Comparison of ENCODE assay signal across 16 cellular contexts in the genomic region with DNA sequence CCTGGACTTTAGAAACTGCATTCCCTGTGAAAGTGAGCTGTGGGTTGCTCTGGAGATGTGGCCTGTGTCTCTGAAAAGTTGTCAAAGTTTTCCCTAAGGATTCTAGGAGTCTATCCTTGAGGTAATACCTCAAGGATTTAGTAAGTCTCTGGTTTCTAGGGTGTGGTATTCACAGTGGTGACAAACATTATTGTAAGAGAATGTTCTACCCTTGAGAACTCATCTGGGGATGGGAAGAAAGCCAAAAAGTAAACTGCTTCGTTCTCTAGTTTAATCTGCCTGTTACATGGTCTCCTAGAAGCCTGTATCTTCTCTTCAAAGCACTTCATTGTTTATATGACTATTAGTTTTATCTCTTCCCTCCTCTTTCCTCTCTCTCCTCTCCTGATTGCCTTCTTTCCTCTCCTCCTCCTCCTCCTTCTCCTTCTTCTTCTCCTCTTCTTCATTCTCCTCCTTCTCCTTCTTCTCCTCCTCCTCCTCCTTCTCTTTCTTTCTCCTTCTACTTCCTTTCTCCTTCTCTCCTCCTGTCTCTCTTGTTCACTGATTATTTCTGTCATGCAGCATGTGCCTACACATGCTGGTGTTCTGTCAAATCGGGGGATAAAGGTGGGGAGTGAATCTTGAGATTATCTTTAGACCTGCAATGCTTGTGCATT.
DNase-seq lines count a peak whose midpoint lies in the region; ATAC-seq and TF ChIP-seq lines count a peak whose summit lies in the region.
"Had no signal": no experiment of that assay in that cellular context is flagged by ENCODE, and none has a peak within 500 bp of the region (broad histone marks: within the 10 kb centered on the region; RNA-seq: fewer than 3 reads in every experiment).

No MANE protein-coding gene starts in this region.

- H3K27ac ChIP-seq in ascending aorta: peak overlapping the region; percentile 44 to 48

- H3K4me3 ChIP-seq in ascending aorta: no peak overlapping the region
- no peak overlapping the region for H3K4me3 ChIP-seq in fibroblast of the aortic adventitia (ENCODE audit: low read depth, low read length)
- H3K4me3 ChIP-seq: HAP-1 had no signal

- intact Hi-C loops in ascending aorta (cut with DNase I): no loop called here

- H3K4me1 Mint-ChIP-seq in glutamatergic neuron (ENCODE audit: low read depth, unreplicated experiment): no peaks in the 10 kb centered on the region

- DNase-seq in GM03348 (ENCODE audit: low spot score) (peak; percentile 25), ascending aorta (ENCODE audit: low spot score in 2 of 2) (no peak), fibroblast of the aortic adventitia (ENCODE audit: low read depth) (peak; percentile 76), renal cortical epithelial cell (ENCODE audit: low read depth) (peak; percentile 74), glutamatergic neuron (no peak)
- DNase-seq: activated naive CD4-positive, alpha-beta T cell treated with anti-CD3 and anti-CD28 coated beads for 36 hours; BE2C; cortex of kidney; NCI-H1436; NCI-H524 treated with DMSO at 0.1 percent for 48 hours; SHP77; stimulated activated CD4-positive, alpha-beta T cell treated with anti-CD3 and anti-CD28 coated beads, Interleukin-1b, Interleukin-23, amount 100 ng/mL, for 48 hours had no signal

- H3K36me3 ChIP-seq in ascending aorta: no peaks in the 10 kb centered on the region
- H3K36me3 ChIP-seq: BE2C, HAP-1 had no signal

- H3K27me3 ChIP-seq in ascending aorta: no peaks in the 10 kb centered on the region
- H3K27me3 ChIP-seq: BE2C had no signal

- no peaks in the 10 kb centered on the region for H3K27me3 Mint-ChIP-seq in glutamatergic neuron (ENCODE audit: unreplicated experiment)

- H3K27ac Mint-ChIP-seq in glutamatergic neuron (ENCODE audit: unreplicated experiment): no peak overlapping the region
- H3K27ac Mint-ChIP-seq: activated naive CD4-positive, alpha-beta T cell treated with anti-CD3 and anti-CD28 coated beads for 36 hours had no signal

- H3K4me1 ChIP-seq in ascending aorta: peaks cover 0 to 3% of the 10 kb centered on the region in 2 donors
- H3K4me1 ChIP-seq: BE2C, HAP-1 had no signal

- H3K9me3 Mint-ChIP-seq in glutamatergic neuron (ENCODE audit: unreplicated experiment): peaks cover 3% of the 10 kb centered on the region
- H3K9me3 Mint-ChIP-seq: activated naive CD4-positive, alpha-beta T cell treated with anti-CD3 and anti-CD28 coated beads for 36 hours had no signal

- H3K4me3 Mint-ChIP-seq in glutamatergic neuron (ENCODE audit: unreplicated experiment): no peak overlapping the region
- H3K4me3 Mint-ChIP-seq: activated naive CD4-positive, alpha-beta T cell treated with anti-CD3 and anti-CD28 coated beads for 36 hours had no signal

- ATAC-seq in HG03520 (IDR thresholded peaks at IDR 0.05; ENCODE audit: unreplicated experiment) (no peak), HG03565 (IDR thresholded peaks at IDR 0.05; ENCODE audit: unreplicated experiment) (no peak), HG03432 (IDR thresholded peaks at IDR 0.05; ENCODE audit: unreplicated experiment) (no peak)

- no peaks in the 10 kb centered on the region for H3K36me3 Mint-ChIP-seq in glutamatergic neuron (ENCODE audit: unreplicated experiment)

- no peaks in the 10 kb centered on the region for H3K9me3 ChIP-seq in ascending aorta
- H3K9me3 ChIP-seq: BE2C, HAP-1 had no signal

- TF ChIP-seq CTCF in ascending aorta (IDR thresholded peaks at IDR 0.05) (no peak), fibroblast of the aortic adventitia (IDR thresholded peaks at IDR 0.05; ENCODE audit: insufficient read depth, low read length) (no peak), glutamatergic neuron (IDR thresholded peaks at IDR 0.05; ENCODE audit: partially characterized antibody, unreplicated experiment) (no peak)

Comparison
In these comparisons a context has a peak if more than half of its experiments do, and no peak if none do; other contexts are left out.
1. DNase-seq: peak in GM03348 (single experiment), fibroblast of the aortic adventitia (single experiment) and renal cortical epithelial cell (single experiment); none in ascending aorta (0 of 2) and glutamatergic neuron (single experiment).